8 cellular contexts compared by ENCODE assay signal in the genomic region with DNA sequence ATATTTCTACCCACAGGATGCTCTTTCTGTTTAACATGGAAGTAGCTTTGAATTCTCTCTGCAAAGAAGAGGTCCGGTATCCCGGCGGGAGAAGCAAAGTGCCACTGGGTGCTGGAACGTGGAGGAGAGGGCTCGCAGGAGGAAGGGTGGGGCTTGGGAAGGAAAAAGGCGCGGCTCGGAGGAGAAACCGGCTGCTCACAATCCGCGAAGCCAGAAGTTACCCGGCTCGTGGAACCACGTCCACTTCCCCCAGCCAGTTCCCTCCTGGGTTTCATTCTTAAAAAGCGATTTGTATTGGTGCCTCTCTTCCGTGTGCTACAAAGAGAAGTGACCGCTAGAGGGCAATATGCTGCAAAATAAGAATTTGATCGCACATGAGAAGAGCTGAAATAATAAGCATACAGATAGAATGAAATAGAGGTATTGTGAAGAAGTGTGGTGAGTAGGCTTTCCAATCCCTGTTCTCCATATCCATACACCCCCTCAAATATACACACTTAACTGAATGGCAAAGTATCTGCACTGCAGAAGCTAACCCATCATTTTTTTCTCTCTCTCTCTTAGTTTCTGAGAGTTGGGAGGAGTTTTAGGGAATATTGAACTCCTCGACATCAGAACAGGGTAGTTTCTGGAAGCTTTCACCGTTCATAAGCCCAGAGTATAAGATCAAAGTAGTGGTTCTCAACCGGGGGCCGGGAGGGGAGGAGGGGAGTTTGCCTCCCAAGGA. TPM values are rescaled to one million over a fixed set of nuclear protein-coding genes. Genes with fewer than 3 reads are reported as not detected.
DNase-seq lines count a peak whose midpoint lies in the region; ATAC-seq and TF ChIP-seq lines count a peak whose summit lies in the region.

No MANE protein-coding gene starts in this region.

- peak; percentile 83 for TF ChIP-seq CTCF in brain microvascular endothelial cell (IDR thresholded peaks at IDR 0.05; ENCODE audit: low read depth, low read length, missing control alignments)

- H3K4me1 ChIP-seq in iPS DF 6.9 (ENCODE audit: control insufficient read depth, insufficient read depth, low read length) = peaks cover 1% of the 10 kb centered on the region; the same call in 1 of the 2 replicates

- TF ChIP-seq POLR2A in GM18505 (IDR thresholded peaks at IDR 0.05; ENCODE audit: borderline replicate concordance, extremely low read depth, insufficient read depth, insufficient read length) = no peak

- no peak overlapping the region for H3K27ac ChIP-seq in brain microvascular endothelial cell
- no peak overlapping the region for H3K27ac ChIP-seq in iPS DF 6.9 (ENCODE audit: low read length)

- H3K4me3 ChIP-seq in brain microvascular endothelial cell (ENCODE audit: low read depth, low read length) (peak overlapping the region; percentile 61), iPS DF 6.9 (ENCODE audit: low read length) (peak overlapping the region; percentile 49; the same call in 1 of the 2 replicates)

- ATAC-seq in GM18505 (IDR thresholded peaks at IDR 0.05; ENCODE audit: unreplicated experiment) = peak; percentile 82
- peak; percentile 80 for ATAC-seq in HG03039 (IDR thresholded peaks at IDR 0.05; ENCODE audit: unreplicated experiment)
- peak; percentile 95 for ATAC-seq in sciatic nerve

- in situ Hi-C loops in brain microvascular endothelial cell (cut with HindIII; ENCODE audit: low pct_ligation_motif_present, low sequenced_read_pairs) = loop anchor here (25.0 kb wide), 1 partner anchor 185 kb away; no protein-coding TSS in a partner anchor

- DNase-seq in A172 (ENCODE audit: low spot score) = peak; percentile 94
- DNase-seq in NCI-H1930 (lab: John Stamatoyannopoulos, UW) = peak; percentile 53 to 80
- DNase-seq in T-helper 9 cell = peak; percentile 5
- DNase-seq in brain microvascular endothelial cell = peak; percentile 86
- DNase-seq in iPS DF 6.9 (ENCODE audit: low read depth, low spot score) = no peak
- DNase-seq in sciatic nerve (ENCODE audit: low spot score) = peak; percentile 75

- H3K9me3 ChIP-seq in iPS DF 6.9 (ENCODE audit: control insufficient read depth, insufficient read depth, low read length) = no peaks in the 10 kb centered on the region

- H3K36me3 ChIP-seq in brain microvascular endothelial cell (replicated peaks) (no peaks in the 10 kb centered on the region), iPS DF 6.9 (ENCODE audit: control insufficient read depth, insufficient read depth, low read length) (no peaks in the 10 kb centered on the region)

- intact Hi-C loops in sciatic nerve (cut with DNase I) = loop anchor here (5.0 kb wide), 1 partner anchor 180 kb away; no protein-coding TSS in a partner anchor

- H3K27me3 ChIP-seq in brain microvascular endothelial cell (replicated peaks) (no peaks in the 10 kb centered on the region), iPS DF 6.9 (ENCODE audit: control insufficient read depth, insufficient read depth, low read length) (no peaks in the 10 kb centered on the region)

- WGBS in iPS DF 6.9 (ENCODE audit: insufficient coverage, insufficient read length) = no CpG with 5 or more reads among the region's 22 CpGs

RNA-seq across cellular contexts. Expression of a gene that starts 31.1 kb away (rescaled TPM):
- total RNA-seq in A172 (2014; rRNA removed; shearing (Covaris generic)) = not detected in 2 replicates
- total RNA-seq in sciatic nerve = 9.7 TPM

Comparison
In these comparisons a context has a peak if more than half of its experiments do, and no peak if none do; other contexts are left out.
1. RNA of a gene that starts 31.1 kb away (total RNA-seq): 9.7 TPM in sciatic nerve (single experiment); not detected in A172; every median in the first group is over 10 times any median in the second.
2. Peak in every context shown above with its lines, with median percentiles within 50 percentile points of each other: ATAC-seq.